15 cellular contexts compared by ENCODE assay signal in genomic region chr7:28700790-28701203, GRCh38.
DNase-seq lines count a peak whose midpoint lies in the region; ATAC-seq and TF ChIP-seq lines count a peak whose summit lies in the region.
"Had no signal": no experiment of that assay in that cellular context is flagged by ENCODE, and none has a peak within 500 bp of the region (broad histone marks: within the 10 kb centered on the region; RNA-seq: fewer than 3 reads in every experiment).

No MANE protein-coding gene starts in this region.

- TF ChIP-seq CTCF in DOHH2 (IDR thresholded peaks at IDR 0.05; ENCODE audit: low read depth, low read length, poor library complexity, severe bottlenecking) (no peak), SU-DHL-6 (IDR thresholded peaks at IDR 0.05; ENCODE audit: insufficient read depth, low read length, poor library complexity, severe bottlenecking) (no peak), retinal pigment epithelial cell (conservative IDR thresholded peaks at IDR 0.05; ENCODE audit: low read depth, low read length) (no peak), right lobe of liver (IDR thresholded peaks at IDR 0.05) (no peak), stomach (IDR thresholded peaks at IDR 0.05) (no peak)

- POLR2A ChIA-PET in CD8-positive, alpha-beta memory T cell (lab: Charles Lee), result no interaction called here

- no peak overlapping the region for H3K4me3 Mint-ChIP-seq in CD8-positive, alpha-beta memory T cell
- H3K4me3 Mint-ChIP-seq: CD4-positive, alpha-beta T cell; naive thymus-derived CD8-positive, alpha-beta T cell had no signal

- DNase-seq in NCI-H1092 treated with DMSO at 0.1 percent for 48 hours (lab: John Stamatoyannopoulos, UW) (peak; percentile 66), retinal pigment epithelial cell (ENCODE audit: low read depth) (peak; percentile 58), right lobe of liver (no peak), stomach (no peak), NAMALWA (ENCODE audit: low spot score) (no peak)
- no peak for DNase-seq in CD8-positive, alpha-beta memory T cell
- DNase-seq: activated naive CD4-positive, alpha-beta T cell treated with Interleukin-2 at 50 U/mL for 16 hours; caudate nucleus; CD4-positive, alpha-beta T cell; left colon; naive thymus-derived CD8-positive, alpha-beta T cell; retina; stimulated activated naive CD4-positive, alpha-beta T cell had no signal

- intact Hi-C loops in right lobe of liver (cut with DNase I) (no loop called here), stomach (cut with DNase I; ENCODE audit: low total_unique reads) (no loop called here)

- ATAC-seq in right lobe of liver, result no peak
- ATAC-seq: left colon; naive thymus-derived CD8-positive, alpha-beta T cell had no signal

- H3K27ac ChIP-seq in DOHH2 (ENCODE audit: low read depth, low read length) (no peak overlapping the region), SU-DHL-6 (ENCODE audit: low read depth, low read length) (peak overlapping the region; percentile 23), right lobe of liver (no peak overlapping the region), stomach (no peak overlapping the region)
- H3K27ac ChIP-seq in CD8-positive, alpha-beta memory T cell (ENCODE audit: low read depth, low read length), result no peak overlapping the region

- H3K9me3 ChIP-seq in DOHH2 (ENCODE audit: control insufficient read depth, insufficient read depth, low read length), result no peaks in the 10 kb centered on the region
- H3K9me3 ChIP-seq in SU-DHL-6 (ENCODE audit: insufficient read depth, low read length), result no peaks in the 10 kb centered on the region
- H3K9me3 ChIP-seq in CD8-positive, alpha-beta memory T cell (ENCODE audit: low read length), result no peaks in the 10 kb centered on the region
- H3K9me3 ChIP-seq in right lobe of liver, result no peaks in the 10 kb centered on the region
- no peaks in the 10 kb centered on the region for H3K9me3 ChIP-seq in stomach

- no peaks in the 10 kb centered on the region for H3K9me3 Mint-ChIP-seq in CD8-positive, alpha-beta memory T cell
- H3K9me3 Mint-ChIP-seq: CD4-positive, alpha-beta T cell had no signal

- H3K36me3 ChIP-seq in DOHH2 (ENCODE audit: control insufficient read depth, low read length) (no peaks in the 10 kb centered on the region), SU-DHL-6 (ENCODE audit: low read length) (0 out of 2 replicates have a peak, but pooled peaks cover 6% of the 10 kb centered on the region), right lobe of liver (no peaks in the 10 kb centered on the region), stomach (no peaks in the 10 kb centered on the region)
- no peaks in the 10 kb centered on the region for H3K36me3 ChIP-seq in CD8-positive, alpha-beta memory T cell (ENCODE audit: insufficient read depth, low read length)

- H2AFZ ChIP-seq in SU-DHL-6 (ENCODE audit: low read depth, low read length, severe bottlenecking), result no peak overlapping the region

- CTCF ChIA-PET in CD8-positive, alpha-beta memory T cell (lab: Charles Lee), result no interaction called here

- TF ChIP-seq POLR2A in right lobe of liver (IDR thresholded peaks at IDR 0.05) (no peak), stomach (IDR thresholded peaks at IDR 0.05) (no peak)

- no peaks in the 10 kb centered on the region for H3K36me3 Mint-ChIP-seq in CD8-positive, alpha-beta memory T cell

- H3K27me3 Mint-ChIP-seq in CD8-positive, alpha-beta memory T cell, result peaks cover 0 to 4% of the 10 kb centered on the region in 2 donors
- H3K27me3 Mint-ChIP-seq: CD4-positive, alpha-beta T cell had no signal

- H3K4me2 ChIP-seq in DOHH2 (ENCODE audit: low read length) (peak overlapping the region; percentile 30), SU-DHL-6 (ENCODE audit: low read depth, low read length, poor library complexity, severe bottlenecking) (peak overlapping the region; percentile 47)

- H3K4me3 ChIP-seq in DOHH2 (ENCODE audit: low read length) (no peak overlapping the region), SU-DHL-6 (ENCODE audit: insufficient read depth, low read length, poor library complexity, severe bottlenecking) (peak overlapping the region; percentile 5), retinal pigment epithelial cell (ENCODE audit: low read length) (no peak overlapping the region), right lobe of liver (no peak overlapping the region), stomach (no peak overlapping the region)
- no peak overlapping the region for H3K4me3 ChIP-seq in CD8-positive, alpha-beta memory T cell (ENCODE audit: low read length)

- H3K4me1 ChIP-seq in DOHH2 (ENCODE audit: control insufficient read depth, low read length), result peaks cover 59% of the 10 kb centered on the region
- H3K4me1 ChIP-seq in CD8-positive, alpha-beta memory T cell (ENCODE audit: insufficient read depth, low read length), result no peaks in the 10 kb centered on the region
- no peaks in the 10 kb centered on the region for H3K4me1 ChIP-seq in right lobe of liver
- H3K4me1 ChIP-seq in stomach, result peaks cover 0 to 11% (median 4%) of the 10 kb centered on the region in 4 donors

- no peaks in the 10 kb centered on the region for H3K9me2 ChIP-seq in DOHH2 (replicated peaks; ENCODE audit: control insufficient read depth, low read length)
- H3K9me2 ChIP-seq in SU-DHL-6 (replicated peaks; ENCODE audit: insufficient read depth, low read length), result no peaks in the 10 kb centered on the region

- H3K4me1 Mint-ChIP-seq in CD8-positive, alpha-beta memory T cell, result no peaks in the 10 kb centered on the region

- H3K27me3 ChIP-seq in DOHH2 (ENCODE audit: control insufficient read depth, low read length) (no peaks in the 10 kb centered on the region), SU-DHL-6 (ENCODE audit: low read length) (no peaks in the 10 kb centered on the region), right lobe of liver (no peaks in the 10 kb centered on the region), stomach (no peaks in the 10 kb centered on the region)
- no peaks in the 10 kb centered on the region for H3K27me3 ChIP-seq in CD8-positive, alpha-beta memory T cell (ENCODE audit: insufficient read depth, low read length, poor library complexity, severe bottlenecking)

- H3K79me2 ChIP-seq in DOHH2 (ENCODE audit: control insufficient read depth, low read length), result no peaks in the 10 kb centered on the region
- H3K79me2 ChIP-seq in SU-DHL-6 (ENCODE audit: insufficient read depth, low read length), result peaks cover 11% of the 10 kb centered on the region; the same call in 1 of the 2 replicates

- TF ChIP-seq EP300 in stomach (IDR thresholded peaks at IDR 0.05), result no peak

- H3K27ac Mint-ChIP-seq in CD8-positive, alpha-beta memory T cell, result no peak overlapping the region
- H3K27ac Mint-ChIP-seq: CD4-positive, alpha-beta T cell; naive thymus-derived CD8-positive, alpha-beta T cell had no signal

- H4K20me1 ChIP-seq in DOHH2 (ENCODE audit: control insufficient read depth, insufficient read depth, low read depth, low read length), result peaks cover 14% of the 10 kb centered on the region; the same call in 1 of the 2 replicates
- no peaks in the 10 kb centered on the region; the same call in 1 of the 2 replicates for H4K20me1 ChIP-seq in SU-DHL-6 (ENCODE audit: low read depth, low read length)

- 77% methylated on average over 3 of the region's 3 CpGs for WGBS in right lobe of liver (ENCODE audit: insufficient coverage, low coverage, low lambda C conversion rate, missing lambda C conversion rate)
- WGBS in stomach, 5 donors, result 63 to 77% (median 68%) methylated on average over 3 of the region's 3 CpGs

- H3K9ac ChIP-seq in SU-DHL-6 (ENCODE audit: low read length), result peak overlapping the region; percentile 10; the same call in 1 of the 2 replicates

- 0 out of 2 replicates have a peak, but pooled peaks cover 3% of the 10 kb centered on the region for H3F3A ChIP-seq in DOHH2 (ENCODE audit: control insufficient read depth, insufficient read depth)
- peaks cover 19% of the 10 kb centered on the region for H3F3A ChIP-seq in SU-DHL-6 (ENCODE audit: insufficient read depth)

Comparison
In these comparisons a context has a peak if more than half of its experiments do, and no peak if none do; other contexts are left out.
1. DNase-seq: peak in NCI-H1092 treated with DMSO at 0.1 percent for 48 hours (single experiment) and retinal pigment epithelial cell (single experiment); none in CD8-positive, alpha-beta memory T cell (0 of 5), right lobe of liver (0 of 3), stomach (single experiment) and NAMALWA (single experiment).